In genomic region chr1:234592240-234592639, GRCh38 we compare ENCODE assay signal across 22 cellular contexts. TPM values are rescaled to one million over a fixed set of nuclear protein-coding genes. Genes with fewer than 3 reads are reported as not detected.
A peak's percentile ranks its signal among the peaks of the same experiment; 100 is the strongest.
DNase-seq lines count a peak whose midpoint lies in the region; FAIRE-seq and TF ChIP-seq lines count a peak whose summit lies in the region.
"Had no signal": no experiment of that assay in that cellular context is flagged by ENCODE, and none has a peak within 500 bp of the region (broad histone marks: within the 10 kb centered on the region; RNA-seq: fewer than 3 reads in every experiment).

No MANE protein-coding gene starts in this region.

- H3K27me3 ChIP-seq in BE2C, result no peaks in the 10 kb centered on the region
- 0 out of 2 replicates have a peak, but pooled peaks cover 3% of the 10 kb centered on the region for H3K27me3 ChIP-seq in OCI-LY3 (ENCODE audit: low read depth, low read length)
- H3K27me3 ChIP-seq in esophagus muscularis mucosa, result no peaks in the 10 kb centered on the region
- no peaks in the 10 kb centered on the region for H3K27me3 ChIP-seq in testis
- H3K27me3 ChIP-seq: BLaER1 treated with 17β-estradiol and CSF1 and Interleukin-3, amounts not matched to agents 10 nM and 100 nM; SJCRH30 had no signal

- no peak overlapping the region for H2AFZ ChIP-seq in OCI-LY3 (ENCODE audit: low read depth, low read length)
- H2AFZ ChIP-seq: GM23338 had no signal

- FAIRE-seq in HTR-8/SVneo (lab: Jason Lieb, UNC), result no peak
- FAIRE-seq: GM12892, GM18507 had no signal

- H3K4me2 ChIP-seq in OCI-LY3 (ENCODE audit: low read length), result no peak overlapping the region
- H3K4me2 ChIP-seq: BLaER1 treated with 17β-estradiol and CSF1 and Interleukin-3, amounts not matched to agents 10 nM and 100 nM; GM23338; KMS-11 had no signal

- no peak for DNase-seq in BE2C
- peak; percentile 55 for DNase-seq in esophagus muscularis mucosa (ENCODE audit: extremely low spot score)
- no peak for DNase-seq in stimulated activated CD8-positive, alpha-beta memory T cell treated with anti-CD3 and anti-CD28 coated beads, Interleukin-4, amount 100 ng/mL, for 48 hours
- DNase-seq in testis, result no peak
- no peak for DNase-seq in HTR-8/SVneo (ENCODE audit: insufficient read length, low spot score)
- DNase-seq: Calu3; CD8-positive, alpha-beta T cell; NCI-H1048; NCI-H146; NCI-H2029 treated with DMSO at 0.1 percent for 48 hours; NCI-H2171 treated with DMSO at 0.1 percent for 48 hours; NCI-H446; NCI-H526 treated with DMSO at 0.1 percent for 48 hours; SJCRH30; SW 1271 had no signal

- H3K4me1 ChIP-seq in BE2C (peaks cover 5% of the 10 kb centered on the region), HEK293 (ENCODE audit: control insufficient read depth, insufficient read depth, low read length) (no peaks in the 10 kb centered on the region), OCI-LY3 (ENCODE audit: low read length) (peaks cover 11% of the 10 kb centered on the region), esophagus muscularis mucosa (peaks cover 7 to 17% (median 15%) of the 10 kb centered on the region in 4 donors), testis (no peaks in the 10 kb centered on the region)

- TF ChIP-seq EP300 in esophagus muscularis mucosa (IDR thresholded peaks at IDR 0.05), result no peak

- WGBS in esophagus muscularis mucosa, result 94% methylated on average over 5 of the region's 5 CpGs
- WGBS in testis, 2 donors, result 89 to 95% methylated on average over 5 of the region's 5 CpGs

- intact Hi-C loops in esophagus muscularis mucosa (cut with DNase I), result no loop called here
- intact Hi-C loops in testis (cut with DNase I; ENCODE audit: low total_unique reads), result no loop called here

- no peak overlapping the region for H3K9ac ChIP-seq in OCI-LY3 (ENCODE audit: low read length)
- H3K9ac ChIP-seq: BLaER1 treated with 17β-estradiol and CSF1 and Interleukin-3, amounts not matched to agents 10 nM and 100 nM; KMS-11 had no signal

- H4K20me1 ChIP-seq in OCI-LY3 (ENCODE audit: insufficient read depth, low read length), result no peaks in the 10 kb centered on the region
- H4K20me1 ChIP-seq: BLaER1 treated with 17β-estradiol and CSF1 and Interleukin-3, amounts not matched to agents 10 nM and 100 nM had no signal

- POLR2A ChIA-PET in HEK293 (lab: Yijun Ruan, JAX), result no interaction called here

- H3K36me3 ChIP-seq in BE2C, result no peaks in the 10 kb centered on the region
- H3K36me3 ChIP-seq in HEK293 (ENCODE audit: control insufficient read depth in 2 of 2, insufficient read depth in 1 of 2, low read length in 2 of 2), result no peaks in the 10 kb centered on the region
- no peaks in the 10 kb centered on the region for H3K36me3 ChIP-seq in OCI-LY3 (replicated peaks; ENCODE audit: low read depth, low read length)
- H3K36me3 ChIP-seq in esophagus muscularis mucosa, result no peaks in the 10 kb centered on the region
- H3K36me3 ChIP-seq in testis (ENCODE audit: low read depth, missing control alignments), result no peaks in the 10 kb centered on the region
- H3K36me3 ChIP-seq: SJCRH30 had no signal

- H3K4me3 ChIP-seq in BE2C (ENCODE audit: low read depth, low read length) (no peak overlapping the region), HEK293 (ENCODE audit: low read depth, low read length) (no peak overlapping the region), OCI-LY3 (ENCODE audit: low read length) (no peak overlapping the region), esophagus muscularis mucosa (no peak overlapping the region), testis (no peak overlapping the region)
- H3K4me3 ChIP-seq: BLaER1 treated with 17β-estradiol and CSF1 and Interleukin-3, amounts not matched to agents 10 nM and 100 nM; GM23338; SJCRH30 had no signal

- H3K9me3 ChIP-seq in BE2C (no peaks in the 10 kb centered on the region), HEK293 (ENCODE audit: control insufficient read depth, insufficient read depth, low read depth, low read length) (no peaks in the 10 kb centered on the region), OCI-LY3 (ENCODE audit: insufficient read depth, low read length) (no peaks in the 10 kb centered on the region), esophagus muscularis mucosa (no peaks in the 10 kb centered on the region), testis (no peaks in the 10 kb centered on the region)
- H3K9me3 ChIP-seq: SJCRH30 had no signal

- CTCF ChIA-PET in HEK293 (lab: Yijun Ruan, JAX), result interaction anchor here (0.9 to 2.0 kb wide), 3 partner anchors 12 to 93 kb away, joined by 3 to 12 read pairs (median 6); no protein-coding TSS in a partner anchor

- TF ChIP-seq CTCF in BE2C (IDR thresholded peaks at IDR 0.05; ENCODE audit: low read depth, low read length) (peak; percentile 25), HEK293 (tag by site-specific recombination; IDR thresholded peaks at IDR 0.05) (peak; percentile 41; the same call in 1 of the 2 replicates), OCI-LY3 (IDR thresholded peaks at IDR 0.05; ENCODE audit: low read depth, low read length) (peak; percentile 31), esophagus muscularis mucosa (IDR thresholded peaks at IDR 0.05) (no peak), testis (IDR thresholded peaks at IDR 0.05) (no peak)

- no peak overlapping the region for H3K27ac ChIP-seq in HEK293 (ENCODE audit: extremely low read depth, low read depth, low read length)
- no peak overlapping the region for H3K27ac ChIP-seq in OCI-LY3 (ENCODE audit: low read length)
- no peak overlapping the region for H3K27ac ChIP-seq in esophagus muscularis mucosa (replicated peaks in 1 of 4)
- H3K27ac ChIP-seq in testis, result no peak overlapping the region
- H3K27ac ChIP-seq: BLaER1 treated with 17β-estradiol and CSF1 and Interleukin-3, amounts not matched to agents 10 nM and 100 nM; KMS-11; SJCRH30 had no signal

- H3K79me2 ChIP-seq in OCI-LY3 (ENCODE audit: low read length), result no peaks in the 10 kb centered on the region

- TF ChIP-seq POLR2A in esophagus muscularis mucosa (IDR thresholded peaks at IDR 0.05; ENCODE audit: low read depth) (no peak), testis (IDR thresholded peaks at IDR 0.05) (no peak)

TF ChIP-seq in HEK293, 187 proteins besides CTCF, POLR2A, EP300 and RAD21:
- no peak for TF ChIP-seq ZBTB49 (tag by site-specific recombination; IDR thresholded peaks at IDR 0.05; ENCODE audit: low read depth)
- no peak for TF ChIP-seq ZNF350 (tag by site-specific recombination; IDR thresholded peaks at IDR 0.05)
- TF ChIP-seq ZNF513 (tag by site-specific recombination; IDR thresholded peaks at IDR 0.05), result no peak
- TF ChIP-seq ZNF621 (tag by site-specific recombination; IDR thresholded peaks at IDR 0.05), result no peak
- TF ChIP-seq BCL11A (tag by site-specific recombination; IDR thresholded peaks at IDR 0.05; ENCODE audit: low read depth), result no peak
- no peak for TF ChIP-seq ZNF138 (tag by site-specific recombination; IDR thresholded peaks at IDR 0.05; ENCODE audit: borderline replicate concordance)
- no peak for TF ChIP-seq ZNF830 (tag by site-specific recombination; IDR thresholded peaks at IDR 0.05; ENCODE audit: low read depth)
- TF ChIP-seq ZNF266 (tag by site-specific recombination; IDR thresholded peaks at IDR 0.05; ENCODE audit: low read depth), result no peak
- no peak for TF ChIP-seq ZNF114 (tag by site-specific recombination; IDR thresholded peaks at IDR 0.05)

RNA-seq across cellular contexts. Expression of gene IRF2BP2, which starts 17.7 kb away (rescaled TPM):
- polyA plus RNA-seq in BE2C (2012; ENCODE audit: insufficient read depth, insufficient read length, low read depth), result 199 TPM
- 100 to 1,000 TPM in 2 of 4 donors, 10 to 100 TPM in 2; 83.3 to 119 (median 97.9) TPM for total RNA-seq in esophagus muscularis mucosa
- 10 to 100 TPM; 82.0 to 96.6 TPM for total RNA-seq in testis
- 100 TPM for polyA plus RNA-seq in testis (ENCODE audit: insufficient read depth, low read depth, low replicate concordance)

Comparison
In these comparisons a context has a peak if more than half of its experiments do, and no peak if none do; other contexts are left out.
1. CTCF ChIP-seq: peak in BE2C (single experiment), HEK293 (single experiment) and OCI-LY3 (single experiment); none in esophagus muscularis mucosa (0 of 3) and testis (0 of 3).